20 cellular contexts compared by ENCODE assay signal in genomic region chr14:99508896-99509629, GRCh38. TPM values are rescaled to one million over a fixed set of nuclear protein-coding genes. Genes with fewer than 3 reads are reported as not detected.
DNase-seq lines count a peak whose midpoint lies in the region; ATAC-seq, FAIRE-seq and TF ChIP-seq lines count a peak whose summit lies in the region.
"Had no signal": no experiment of that assay in that cellular context is flagged by ENCODE, and none has a peak within 500 bp of the region (broad histone marks: within the 10 kb centered on the region; RNA-seq: fewer than 3 reads in every experiment).

No MANE protein-coding gene starts in this region.

- no peak overlapping the region for H3K27ac ChIP-seq in CD4-positive, CD25-positive, alpha-beta regulatory T cell (ENCODE audit: insufficient read depth, low read length, poor library complexity, severe bottlenecking)
- H3K27ac ChIP-seq in HEK293 (ENCODE audit: extremely low read depth, low read depth, low read length) (no peak overlapping the region), mesenchymal stem cell (ENCODE audit: low read length, poor library complexity, severe bottlenecking) (no peak overlapping the region)
- H3K27ac ChIP-seq: BLaER1, left lung had no signal

- H3K14ac ChIP-seq in mesenchymal stem cell (ENCODE audit: low read length in 2 of 2), result no peak overlapping the region

- H3K4me1 ChIP-seq in CD4-positive, CD25-positive, alpha-beta regulatory T cell (ENCODE audit: control insufficient read depth, insufficient read depth, low read length, poor library complexity, severe bottlenecking), result no peaks in the 10 kb centered on the region
- no peaks in the 10 kb centered on the region for H3K4me1 ChIP-seq in HEK293 (ENCODE audit: control insufficient read depth, insufficient read depth, low read length)
- no peaks in the 10 kb centered on the region for H3K4me1 ChIP-seq in mucosa of descending colon (ENCODE audit: low read depth)
- H3K4me1 ChIP-seq in mesenchymal stem cell (ENCODE audit: control insufficient read depth, insufficient read depth, low read depth, low read length), result peaks cover 6% of the 10 kb centered on the region
- H3K4me1 ChIP-seq: left lung had no signal

- H3K9me3 Mint-ChIP-seq in CD4-positive, CD25-positive, alpha-beta regulatory T cell, result no peaks in the 10 kb centered on the region
- no peaks in the 10 kb centered on the region for H3K9me3 Mint-ChIP-seq in effector memory CD8-positive, alpha-beta T cell
- H3K9me3 Mint-ChIP-seq: dendritic cell treated with granulocyte-macrophage colony-stimulating factor and Interleukin-4, amounts not matched to agents 40 ng/mL and 50 ng/mL, for 4 days; stimulated activated naive CD8-positive, alpha-beta T cell treated with anti-CD3 and anti-CD28 coated beads, Interleukin-15, Interleukin-2, amounts not matched to agents 100 ng/mL and 50 ng/mL, for 24 hours; T-helper 1 cell treated with Interleukin-12 subunit alpha and Interleukin-12 subunit beta and Interleukin-4 antibody, amounts not matched to agents 30 μg/mL and 1 μg/mL, for 36 hours had no signal

- H3K4me3 Mint-ChIP-seq in CD4-positive, CD25-positive, alpha-beta regulatory T cell, result no peak overlapping the region
- no peak overlapping the region for H3K4me3 Mint-ChIP-seq in effector memory CD8-positive, alpha-beta T cell
- H3K4me3 Mint-ChIP-seq: activated naive CD8-positive, alpha-beta T cell; dendritic cell treated with granulocyte-macrophage colony-stimulating factor and Interleukin-4, amounts not matched to agents 40 ng/mL and 50 ng/mL, for 4 days; stimulated activated naive CD8-positive, alpha-beta T cell treated with anti-CD3 and anti-CD28 coated beads, Interleukin-15, Interleukin-2, amounts not matched to agents 100 ng/mL and 50 ng/mL, for 24 hours; T-helper 1 cell treated with Interleukin-12 subunit alpha and Interleukin-12 subunit beta and Interleukin-4 antibody, amounts not matched to agents 30 μg/mL and 1 μg/mL, for 36 hours had no signal

- H2BK15ac ChIP-seq in mesenchymal stem cell (ENCODE audit: low read depth, poor library complexity, severe bottlenecking), result no peak overlapping the region

- WGBS in mesenchymal stem cell, result 96% methylated on average over 23 of the region's 23 CpGs

- no peaks in the 10 kb centered on the region for H3K9me3 ChIP-seq in CD4-positive, CD25-positive, alpha-beta regulatory T cell (ENCODE audit: control insufficient read depth in 2 of 2, low read length in 2 of 2)
- H3K9me3 ChIP-seq in HEK293 (ENCODE audit: control insufficient read depth, insufficient read depth, low read depth, low read length), result no peaks in the 10 kb centered on the region
- H3K9me3 ChIP-seq in mucosa of descending colon, result no peaks in the 10 kb centered on the region
- no peaks in the 10 kb centered on the region for H3K9me3 ChIP-seq in mesenchymal stem cell (ENCODE audit: control insufficient read depth, low read length)
- H3K9me3 ChIP-seq: BLaER1, left lung had no signal

- H3K4ac ChIP-seq in mesenchymal stem cell (ENCODE audit: low read depth in 1 of 2, low read length in 2 of 2), result no peak overlapping the region

- no peak overlapping the region for H4K8ac ChIP-seq in mesenchymal stem cell (ENCODE audit: low read length)

- H2BK120ac ChIP-seq in mesenchymal stem cell (ENCODE audit: low read depth, low read length), result no peak overlapping the region

- H4K91ac ChIP-seq in mesenchymal stem cell (ENCODE audit: low read length), result no peak overlapping the region

- peaks cover 17% of the 10 kb centered on the region for H3K79me1 ChIP-seq in mesenchymal stem cell (replicated peaks; ENCODE audit: low read length, poor library complexity, severe bottlenecking)

- H3K27me3 Mint-ChIP-seq in CD4-positive, CD25-positive, alpha-beta regulatory T cell, result no peaks in the 10 kb centered on the region
- no peaks in the 10 kb centered on the region for H3K27me3 Mint-ChIP-seq in effector memory CD8-positive, alpha-beta T cell
- H3K27me3 Mint-ChIP-seq: activated naive CD8-positive, alpha-beta T cell; dendritic cell treated with granulocyte-macrophage colony-stimulating factor and Interleukin-4, amounts not matched to agents 40 ng/mL and 50 ng/mL, for 4 days; stimulated activated naive CD8-positive, alpha-beta T cell treated with anti-CD3 and anti-CD28 coated beads, Interleukin-15, Interleukin-2, amounts not matched to agents 100 ng/mL and 50 ng/mL, for 24 hours had no signal

- CTCF ChIA-PET in HEK293 (lab: Yijun Ruan, JAX), result no interaction called here

- no peak overlapping the region for H2BK12ac ChIP-seq in mesenchymal stem cell (ENCODE audit: low read length in 2 of 2)

- no peaks in the 10 kb centered on the region for H3K27me3 ChIP-seq in CD4-positive, CD25-positive, alpha-beta regulatory T cell (ENCODE audit: control insufficient read depth, insufficient read depth, low read length)
- H3K27me3 ChIP-seq in mesenchymal stem cell (ENCODE audit: control insufficient read depth in 1 of 2, insufficient read depth in 1 of 2, low read length in 2 of 2), result no peaks in the 10 kb centered on the region
- H3K27me3 ChIP-seq: BLaER1, left lung had no signal

- peaks cover 46% of the 10 kb centered on the region for H3K36me3 Mint-ChIP-seq in CD4-positive, CD25-positive, alpha-beta regulatory T cell
- peaks cover 88% of the 10 kb centered on the region for H3K36me3 Mint-ChIP-seq in effector memory CD8-positive, alpha-beta T cell (ENCODE audit: insufficient read depth)

- no peak overlapping the region for H2AK5ac ChIP-seq in mesenchymal stem cell (ENCODE audit: low read length, severe bottlenecking)

- H3K4me2 ChIP-seq in mesenchymal stem cell (ENCODE audit: low read length, poor library complexity, severe bottlenecking), result no peak overlapping the region
- H3K4me2 ChIP-seq: BLaER1 had no signal

- TF ChIP-seq CTCF in HEK293 (tag by site-specific recombination; IDR thresholded peaks at IDR 0.05) (no peak), mucosa of descending colon (IDR thresholded peaks at IDR 0.05) (no peak)

- ATAC-seq in CD4-positive, CD25-positive, alpha-beta regulatory T cell (ENCODE audit: low read depth in 2 of 2), result no peak
- ATAC-seq in effector memory CD8-positive, alpha-beta T cell (replicated peaks), result no peak
- peak; percentile 7 for ATAC-seq in mucosa of descending colon
- no peak for ATAC-seq in HG02981 (IDR thresholded peaks at IDR 0.05; ENCODE audit: unreplicated experiment)
- ATAC-seq: left lung had no signal

- intact Hi-C loops in mucosa of descending colon (cut with DNase I, micrococcal nuclease), result no loop called here

- no peak overlapping the region for H3K23ac ChIP-seq in mesenchymal stem cell (ENCODE audit: low read length in 2 of 2)

- H3K4me1 Mint-ChIP-seq in CD4-positive, CD25-positive, alpha-beta regulatory T cell, result peaks cover 0 to 2% (median 0%) of the 10 kb centered on the region in 4 donors
- no peaks in the 10 kb centered on the region for H3K4me1 Mint-ChIP-seq in effector memory CD8-positive, alpha-beta T cell (ENCODE audit: low read depth in 2 of 2)

- peaks cover 67% of the 10 kb centered on the region for H3K36me3 ChIP-seq in CD4-positive, CD25-positive, alpha-beta regulatory T cell (ENCODE audit: control insufficient read depth, insufficient read depth, low read length)
- H3K36me3 ChIP-seq in HEK293 (ENCODE audit: control insufficient read depth in 2 of 2, insufficient read depth in 1 of 2, low read length in 2 of 2) (peaks cover 27 to 91% of the 10 kb centered on the region in 2 experiments), mucosa of descending colon (ENCODE audit: low read depth) (peaks cover 10% of the 10 kb centered on the region), mesenchymal stem cell (ENCODE audit: control insufficient read depth in 1 of 2, insufficient read depth in 2 of 2, low read depth in 1 of 2, low read length in 2 of 2) (peaks cover 63 to 83% of the 10 kb centered on the region in 2 experiments)

- H2BK5ac ChIP-seq in mesenchymal stem cell (ENCODE audit: low read depth, low read length, poor library complexity, severe bottlenecking), result no peak overlapping the region

- DNase-seq in CD4-positive, CD25-positive, alpha-beta regulatory T cell, result no peak
- DNase-seq in effector memory CD8-positive, alpha-beta T cell, result no peak
- DNase-seq in mucosa of descending colon (no peak), mesenchymal stem cell (no peak), urothelium cell line (ENCODE audit: low spot score) (no peak), activated gamma-delta T cell (lab: John Stamatoyannopoulos, UW) (no peak)
- DNase-seq: activated CD4-positive, alpha-beta T cell treated with anti-CD3 and anti-CD28 coated beads, Interleukin-2, amount 50 U/mL, for 48 hours; GF-D8; MV-4-11; occipital lobe; stimulated activated CD4-positive, alpha-beta T cell treated with anti-CD3 and anti-CD28 coated beads, Interleukin-4, amount 100 ng/mL, for 1 hour had no signal

- H3K27ac Mint-ChIP-seq in CD4-positive, CD25-positive, alpha-beta regulatory T cell, result peak overlapping the region in 2 of 3 donors; percentile 41 to 59
- H3K27ac Mint-ChIP-seq in effector memory CD8-positive, alpha-beta T cell, result peak overlapping the region; percentile 28 to 78
- H3K27ac Mint-ChIP-seq: activated naive CD8-positive, alpha-beta T cell; dendritic cell treated with granulocyte-macrophage colony-stimulating factor and Interleukin-4, amounts not matched to agents 40 ng/mL and 50 ng/mL, for 4 days; stimulated activated naive CD8-positive, alpha-beta T cell treated with anti-CD3 and anti-CD28 coated beads, Interleukin-15, Interleukin-2, amounts not matched to agents 100 ng/mL and 50 ng/mL, for 24 hours; T-helper 1 cell treated with Interleukin-12 subunit alpha and Interleukin-12 subunit beta and Interleukin-4 antibody, amounts not matched to agents 30 μg/mL and 1 μg/mL, for 36 hours had no signal

- H3K18ac ChIP-seq in mesenchymal stem cell (ENCODE audit: low read depth in 1 of 2, low read length in 2 of 2), result no peak overlapping the region

- no peak overlapping the region for H3K4me3 ChIP-seq in CD4-positive, CD25-positive, alpha-beta regulatory T cell (ENCODE audit: low read depth, low read length)
- H3K4me3 ChIP-seq in HEK293 (ENCODE audit: low read depth, low read length) (no peak overlapping the region), mucosa of descending colon (no peak overlapping the region), mesenchymal stem cell (ENCODE audit: insufficient read depth in 1 of 2, low read depth in 1 of 2, low read length in 2 of 2) (no peak overlapping the region)
- H3K4me3 ChIP-seq: BLaER1, left lung had no signal

- H3K9ac ChIP-seq in mesenchymal stem cell (ENCODE audit: low read length), result no peak overlapping the region
- H3K9ac ChIP-seq: BLaER1 had no signal

- no peak for FAIRE-seq in urothelium cell line (lab: Jason Lieb, UNC)
- FAIRE-seq: frontal cortex had no signal

- no peak overlapping the region for H2AFZ ChIP-seq in mesenchymal stem cell (ENCODE audit: low read depth, low read length)

- POLR2A ChIA-PET in HEK293 (lab: Yijun Ruan, JAX), result no interaction called here

RNA-seq across cellular contexts. Expression of gene CCNK, which starts 27.9 kb away (rescaled TPM):
- 139 TPM for total RNA-seq in CD4-positive, CD25-positive, alpha-beta regulatory T cell
- polyA plus RNA-seq in CD4-positive, CD25-positive, alpha-beta regulatory T cell, result 10 to 100 TPM in 3 of 4 donors, 1 to 10 TPM in 1; 8.8 to 23.9 (median 20.3) TPM
- 10 to 100 TPM; 47.4 to 68.4 (median 64.5) TPM for total RNA-seq in mucosa of descending colon
- polyA plus RNA-seq in mesenchymal stem cell (2013, experiment 1 of 2), result 60.7 TPM
- 59.2 TPM for polyA plus RNA-seq in mesenchymal stem cell (2013, experiment 2 of 2)

RNA-seq across cellular contexts. Expression of gene SETD3, which starts 28.4 kb away (rescaled TPM):
- 38.1 TPM for total RNA-seq in CD4-positive, CD25-positive, alpha-beta regulatory T cell
- polyA plus RNA-seq in CD4-positive, CD25-positive, alpha-beta regulatory T cell, result 10 to 100 TPM; 26.5 to 35.2 (median 31.7) TPM
- 100 to 1,000 TPM in 1 of 3 donors, 10 to 100 TPM in 2; 61.6 to 119 (median 61.6) TPM for total RNA-seq in mucosa of descending colon
- 32.0 TPM for polyA plus RNA-seq in mesenchymal stem cell (2013, experiment 1 of 2)
- 31.1 TPM for polyA plus RNA-seq in mesenchymal stem cell (2013, experiment 2 of 2)
